Comparison of ENCODE assay signal across 11 cellular contexts in genomic region chr19:18587561-18587960, GRCh38. TPM values are rescaled to one million over a fixed set of nuclear protein-coding genes. Genes with fewer than 3 reads are reported as not detected.
DNase-seq lines count a peak whose midpoint lies in the region; ATAC-seq, FAIRE-seq and TF ChIP-seq lines count a peak whose summit lies in the region.
"Had no signal": no experiment of that assay in that cellular context is flagged by ENCODE, and none has a peak within 500 bp of the region (broad histone marks: within the 10 kb centered on the region; RNA-seq: fewer than 3 reads in every experiment).

No MANE protein-coding gene starts in this region.

- no peaks in the 10 kb centered on the region for H3K27me3 ChIP-seq in gastroesophageal sphincter

- TF ChIP-seq POLR2A in gastroesophageal sphincter (IDR thresholded peaks at IDR 0.05) = no peak

- WGBS in gastroesophageal sphincter (ENCODE audit: low coverage in 1 of 2), 2 donors = 77 to 88% methylated on average over 5 to 10 of the region's 12 CpGs

- no peak for ATAC-seq in gastroesophageal sphincter
- ATAC-seq in stimulated activated naive B cell treated with anti-CD40 and anti-IgM and Interleukin-4, amounts not matched to agents 10 μg/mL and 1 μg/mL and 100 μg/mL, for 72 hours (replicated peaks) = no peak

- peaks cover 29% of the 10 kb centered on the region for H3K4me1 Mint-ChIP-seq in activated CD4-positive, alpha-beta memory T cell treated with anti-CD3 and anti-CD28 coated beads for 36 hours (ENCODE audit: low read depth)
- peaks cover 46% of the 10 kb centered on the region for H3K4me1 Mint-ChIP-seq in activated CD4-positive, alpha-beta memory T cell treated with anti-CD3 and anti-CD28 coated beads, Interleukin-2, amount 10 ng/mL, durations not matched to agents 7 days and 5 days
- H3K4me1 Mint-ChIP-seq in stimulated activated naive B cell treated with anti-CD40 and anti-IgM and Interleukin-4, amounts not matched to agents 10 μg/mL and 1 μg/mL and 100 μg/mL, for 72 hours = peaks cover 33 to 45% of the 10 kb centered on the region in 2 donors

- POLR2A ChIA-PET in activated CD4-positive, alpha-beta memory T cell treated with anti-CD3 and anti-CD28 coated beads for 36 hours (lab: Charles Lee) = interaction anchor here (0.6 to 2.8 kb wide), 6 partner anchors 9 to 262 kb away, joined by 4 to 28 read pairs (median 12); partner anchors contain the start of genes ELL, KXD1 and UBA52
- POLR2A ChIA-PET in activated CD4-positive, alpha-beta memory T cell treated with anti-CD3 and anti-CD28 coated beads, Interleukin-2, amount 10 ng/mL, durations not matched to agents 7 days and 5 days (lab: Charles Lee) = interaction anchor here (0.7 to 6.5 kb wide), 8 partner anchors 8 to 244 kb away, joined by 3 to 114 read pairs (median 24); partner anchors contain the start of genes ELL, FKBP8, KXD1 and UBA52
- POLR2A ChIA-PET in RWPE1 (lab: Yijun Ruan, JAX; ENCODE audit: low non-redundant PET) = interaction anchor here (0.7 to 1.5 kb wide), 2 partner anchors 11 to 15 kb away, joined by 3 to 6 read pairs; partner anchors contain the start of gene UBA52

- peaks cover 0 to 36% (median 12%) of the 10 kb centered on the region in 3 donors for H3K4me1 ChIP-seq in gastroesophageal sphincter

- CTCF ChIA-PET in activated CD4-positive, alpha-beta memory T cell treated with anti-CD3 and anti-CD28 coated beads for 36 hours (lab: Charles Lee) = interaction anchor here (0.9 to 3.3 kb wide), 12 partner anchors 9 to 332 kb away, joined by 3 to 46 read pairs (median 5); partner anchors contain the start of genes COPE, DDX49, ELL and UBA52
- CTCF ChIA-PET in activated CD4-positive, alpha-beta memory T cell treated with anti-CD3 and anti-CD28 coated beads, Interleukin-2, amount 10 ng/mL, durations not matched to agents 7 days and 5 days (lab: Charles Lee) = interaction anchor here (0.6 to 5.7 kb wide), 14 partner anchors 11 to 445 kb away, joined by 4 to 63 read pairs (median 9); partner anchors contain the start of genes COPE, DDX49, ELL and FKBP8
- CTCF ChIA-PET in RWPE1 (lab: Yijun Ruan, JAX) = interaction anchor here (0.6 to 3.2 kb wide), 6 partner anchors 9 to 277 kb away, joined by 3 to 8 read pairs (median 4); partner anchors contain the start of gene UBA52

- H3K9me3 Mint-ChIP-seq in activated CD4-positive, alpha-beta memory T cell treated with anti-CD3 and anti-CD28 coated beads for 36 hours = no peaks in the 10 kb centered on the region
- no peaks in the 10 kb centered on the region for H3K9me3 Mint-ChIP-seq in activated CD4-positive, alpha-beta memory T cell treated with anti-CD3 and anti-CD28 coated beads, Interleukin-2, amount 10 ng/mL, durations not matched to agents 7 days and 5 days
- H3K9me3 Mint-ChIP-seq in stimulated activated naive B cell treated with anti-CD40 and anti-IgM and Interleukin-4, amounts not matched to agents 10 μg/mL and 1 μg/mL and 100 μg/mL, for 72 hours = no peaks in the 10 kb centered on the region

- peak overlapping the region; percentile 96 for H3K27ac ChIP-seq in RWPE1
- peak overlapping the region in 3 of 4 donors; percentile 83 to 88 (median 86) for H3K27ac ChIP-seq in gastroesophageal sphincter

- no peak overlapping the region for H3K4me3 ChIP-seq in gastroesophageal sphincter

- H3K27me3 Mint-ChIP-seq in activated CD4-positive, alpha-beta memory T cell treated with anti-CD3 and anti-CD28 coated beads for 36 hours = no peaks in the 10 kb centered on the region
- H3K27me3 Mint-ChIP-seq in activated CD4-positive, alpha-beta memory T cell treated with anti-CD3 and anti-CD28 coated beads, Interleukin-2, amount 10 ng/mL, durations not matched to agents 7 days and 5 days = peaks cover 2% of the 10 kb centered on the region
- no peaks in the 10 kb centered on the region for H3K27me3 Mint-ChIP-seq in stimulated activated naive B cell treated with anti-CD40 and anti-IgM and Interleukin-4, amounts not matched to agents 10 μg/mL and 1 μg/mL and 100 μg/mL, for 72 hours

- peaks cover 0 to 16% of the 10 kb centered on the region in 2 donors for H3K36me3 ChIP-seq in gastroesophageal sphincter

- FAIRE-seq in RCC 7860 (lab: Jason Lieb, UNC) = no peak

- TF ChIP-seq CTCF in RWPE1 (conservative IDR thresholded peaks at IDR 0.05; ENCODE audit: low read depth) = no peak
- TF ChIP-seq CTCF in gastroesophageal sphincter (IDR thresholded peaks at IDR 0.05) = no peak

- peaks cover 5% of the 10 kb centered on the region for H3K36me3 Mint-ChIP-seq in activated CD4-positive, alpha-beta memory T cell treated with anti-CD3 and anti-CD28 coated beads for 36 hours
- peaks cover 14% of the 10 kb centered on the region for H3K36me3 Mint-ChIP-seq in activated CD4-positive, alpha-beta memory T cell treated with anti-CD3 and anti-CD28 coated beads, Interleukin-2, amount 10 ng/mL, durations not matched to agents 7 days and 5 days (ENCODE audit: low read depth)
- peaks cover 14 to 19% of the 10 kb centered on the region in 2 donors for H3K36me3 Mint-ChIP-seq in stimulated activated naive B cell treated with anti-CD40 and anti-IgM and Interleukin-4, amounts not matched to agents 10 μg/mL and 1 μg/mL and 100 μg/mL, for 72 hours

- DNase-seq in activated CD4-positive, alpha-beta memory T cell treated with anti-CD3 and anti-CD28 coated beads for 36 hours = no peak
- DNase-seq in activated CD4-positive, alpha-beta memory T cell treated with anti-CD3 and anti-CD28 coated beads, Interleukin-2, amount 10 ng/mL, durations not matched to agents 7 days and 5 days = no peak
- DNase-seq in RWPE1 (ENCODE audit: low spot score) = no peak
- no peak for DNase-seq in stimulated activated naive B cell treated with anti-CD40 and anti-IgM and Interleukin-4, amounts not matched to agents 10 μg/mL and 1 μg/mL and 100 μg/mL, for 72 hours
- no peak for DNase-seq in SKM-1 (lab: John Stamatoyannopoulos, UW; ENCODE audit: unreplicated experiment)
- no peak for DNase-seq in RCC 7860 (ENCODE audit: low spot score)
- no peak for DNase-seq in AG08395 (ENCODE audit: low spot score)
- DNase-seq: amniotic stem cell, NCI-H526 treated with DMSO at 0.1 percent for 48 hours, T1000 had no signal

- peak overlapping the region; percentile 82 for H3K4me3 Mint-ChIP-seq in activated CD4-positive, alpha-beta memory T cell treated with anti-CD3 and anti-CD28 coated beads for 36 hours
- H3K4me3 Mint-ChIP-seq in activated CD4-positive, alpha-beta memory T cell treated with anti-CD3 and anti-CD28 coated beads, Interleukin-2, amount 10 ng/mL, durations not matched to agents 7 days and 5 days = no peak overlapping the region
- peak overlapping the region; percentile 87 to 90 for H3K4me3 Mint-ChIP-seq in stimulated activated naive B cell treated with anti-CD40 and anti-IgM and Interleukin-4, amounts not matched to agents 10 μg/mL and 1 μg/mL and 100 μg/mL, for 72 hours

- no peaks in the 10 kb centered on the region for H3K9me3 ChIP-seq in gastroesophageal sphincter

- intact Hi-C loops in activated CD4-positive, alpha-beta memory T cell treated with anti-CD3 and anti-CD28 coated beads for 36 hours (cut with micrococcal nuclease) = loop anchor here (5.0 kb wide), 2 partner anchors 45 to 245 kb away; partner anchors contain the start of genes FKBP8 and UPF1

- TF ChIP-seq EP300 in gastroesophageal sphincter (IDR thresholded peaks at IDR 0.05) = no peak

- H3K27ac Mint-ChIP-seq in activated CD4-positive, alpha-beta memory T cell treated with anti-CD3 and anti-CD28 coated beads for 36 hours = no peak overlapping the region
- H3K27ac Mint-ChIP-seq in activated CD4-positive, alpha-beta memory T cell treated with anti-CD3 and anti-CD28 coated beads, Interleukin-2, amount 10 ng/mL, durations not matched to agents 7 days and 5 days = no peak overlapping the region
- H3K27ac Mint-ChIP-seq in stimulated activated naive B cell treated with anti-CD40 and anti-IgM and Interleukin-4, amounts not matched to agents 10 μg/mL and 1 μg/mL and 100 μg/mL, for 72 hours = peak overlapping the region; percentile 96

RNA-seq across cellular contexts. Expression of gene REX1BD, which starts 1.0 kb away (rescaled TPM):
- total RNA-seq in activated CD4-positive, alpha-beta memory T cell treated with anti-CD3 and anti-CD28 coated beads for 36 hours = 10 to 100 TPM; 97.6 to 99.3 TPM
- 10 to 100 TPM; 81.2 to 83.3 TPM for total RNA-seq in activated CD4-positive, alpha-beta memory T cell treated with anti-CD3 and anti-CD28 coated beads, Interleukin-2, amount 10 ng/mL, durations not matched to agents 7 days and 5 days
- total RNA-seq in gastroesophageal sphincter = 10 to 100 TPM; 64.8 to 72.6 (median 68.6) TPM

RNA-seq across cellular contexts. Expression of gene UBA52, which starts 15.9 kb away (rescaled TPM):
- total RNA-seq in activated CD4-positive, alpha-beta memory T cell treated with anti-CD3 and anti-CD28 coated beads for 36 hours = 1,000 to 10,000 TPM; 1,569 to 1,601 TPM
- total RNA-seq in activated CD4-positive, alpha-beta memory T cell treated with anti-CD3 and anti-CD28 coated beads, Interleukin-2, amount 10 ng/mL, durations not matched to agents 7 days and 5 days = 1,000 to 10,000 TPM; 1,374 to 1,409 TPM
- 100 to 1,000 TPM; 371 to 644 (median 574) TPM for total RNA-seq in gastroesophageal sphincter

RNA-seq across cellular contexts. Expression of gene CRLF1, which starts 19.0 kb away (rescaled TPM):
- total RNA-seq in activated CD4-positive, alpha-beta memory T cell treated with anti-CD3 and anti-CD28 coated beads for 36 hours = not detected
- not detected for total RNA-seq in activated CD4-positive, alpha-beta memory T cell treated with anti-CD3 and anti-CD28 coated beads, Interleukin-2, amount 10 ng/mL, durations not matched to agents 7 days and 5 days
- total RNA-seq in gastroesophageal sphincter = 10 to 100 TPM; 10.9 to 67.4 (median 42.7) TPM

RNA-seq across cellular contexts. Expression of gene TMEM59L, which starts 25.1 kb away (rescaled TPM):
- under 1 TPM; 0.24 to 0.40 TPM for total RNA-seq in activated CD4-positive, alpha-beta memory T cell treated with anti-CD3 and anti-CD28 coated beads for 36 hours
- under 1 TPM in 1 of 2 experiments, not detected in 1; 0.13 TPM for total RNA-seq in activated CD4-positive, alpha-beta memory T cell treated with anti-CD3 and anti-CD28 coated beads, Interleukin-2, amount 10 ng/mL, durations not matched to agents 7 days and 5 days
- 1 to 10 TPM in 3 of 4 donors, under 1 TPM in 1; 0.96 to 4.0 (median 2.0) TPM for total RNA-seq in gastroesophageal sphincter

RNA-seq across cellular contexts. Expression of gene KXD1, which starts 29.9 kb away (rescaled TPM):
- 100 to 1,000 TPM; 112 to 114 TPM for total RNA-seq in activated CD4-positive, alpha-beta memory T cell treated with anti-CD3 and anti-CD28 coated beads for 36 hours
- total RNA-seq in activated CD4-positive, alpha-beta memory T cell treated with anti-CD3 and anti-CD28 coated beads, Interleukin-2, amount 10 ng/mL, durations not matched to agents 7 days and 5 days = 10 to 100 TPM; 93.0 to 99.1 TPM
- 100 to 1,000 TPM; 130 to 137 (median 135) TPM for total RNA-seq in gastroesophageal sphincter

Comparison
In these comparisons a context has a peak if more than half of its experiments do, and no peak if none do; other contexts are left out.
1. RNA of gene CRLF1, which starts 19.0 kb away (total RNA-seq): 10.9 to 67.4 TPM in gastroesophageal sphincter; not detected in activated CD4-positive, alpha-beta memory T cell treated with anti-CD3 and anti-CD28 coated beads for 36 hours and not detected in activated CD4-positive, alpha-beta memory T cell treated with anti-CD3 and anti-CD28 coated beads, Interleukin-2, amount 10 ng/mL, durations not matched to agents 7 days and 5 days; every median in the first group is over 10 times any median in the second.